18 cellular contexts compared by ENCODE assay signal in the genomic region with DNA sequence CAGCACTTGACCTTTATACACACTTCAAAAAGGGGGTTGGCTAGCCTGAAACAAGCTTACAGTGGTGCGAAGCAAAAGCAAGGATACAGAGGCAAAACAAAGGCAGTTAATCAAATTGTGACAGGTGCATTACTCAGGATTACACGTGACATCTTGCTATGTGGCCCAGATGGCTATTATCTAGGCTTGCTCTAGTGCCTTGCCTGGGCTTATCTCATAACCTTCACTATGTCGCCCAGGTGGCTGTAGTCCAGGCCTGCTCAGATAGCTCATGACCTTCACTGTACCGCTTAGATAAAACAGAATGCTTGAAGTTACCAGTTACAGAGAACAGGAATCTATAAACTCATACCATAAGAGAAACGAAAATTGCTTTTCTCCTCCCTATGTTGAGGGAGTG.
"Had no signal": no experiment of that assay in that cellular context is flagged by ENCODE, and none has a peak within 500 bp of the region (broad histone marks: within the 10 kb centered on the region; RNA-seq: fewer than 3 reads in every experiment).

No MANE protein-coding gene starts in this region.

- H3K27me3 ChIP-seq: esophagus squamous epithelium had no signal

- H3K4me3 ChIP-seq: esophagus squamous epithelium, lung, skin epidermis had no signal

- DNase-seq: activated CD4-positive, alpha-beta T cell treated with anti-CD3 and anti-CD28 coated beads, Interleukin-2, amount 10 ng/mL, durations not matched to agents 7 days and 5 days; activated CD8-positive, alpha-beta T cell treated with anti-CD3 and anti-CD28 coated beads, Interleukin-2, amount 10 ng/mL, durations not matched to agents 7 days and 5 days; activated naive CD4-positive, alpha-beta T cell treated with anti-CD3 and anti-CD28 coated beads for 36 hours; activated naive CD8-positive, alpha-beta T cell treated with anti-CD3 and anti-CD28 coated beads, Interleukin-2, amount 50 U/mL, for 24 hours; activated T-cell treated with anti-CD3 and anti-CD28 coated beads, Interleukin-2, amount 50 U/mL, for 24 hours; aorta; effector memory CD4-positive, alpha-beta T cell; esophagus squamous epithelium; left colon; midbrain; occipital lobe; stimulated activated naive CD8-positive, alpha-beta T cell treated with anti-CD3 and anti-CD28 coated beads, Interleukin-15, Interleukin-2, amounts not matched to agents 100 U/mL and 50 U/mL, for 24 hours; trophoblast cell had no signal

- H3K27ac ChIP-seq: esophagus squamous epithelium, skin epidermis had no signal

- H3K36me3 ChIP-seq: esophagus squamous epithelium had no signal

- FAIRE-seq: endothelial cell of umbilical vein, islet of Langerhans had no signal

- H3K4me1 ChIP-seq: esophagus squamous epithelium had no signal

- ATAC-seq: activated CD4-positive, CD25-positive, alpha-beta regulatory T cell treated with anti-CD3 and anti-CD28 coated beads, Interleukin-2, amount 50 U/mL, for 24 hours; activated CD8-positive, alpha-beta T cell treated with anti-CD3 and anti-CD28 coated beads, Interleukin-2, amount 10 ng/mL, durations not matched to agents 7 days and 5 days; activated naive CD8-positive, alpha-beta T cell treated with anti-CD3 and anti-CD28 coated beads, Interleukin-2, amount 50 U/mL, for 24 hours; left colon; stimulated activated naive CD8-positive, alpha-beta T cell treated with anti-CD3 and anti-CD28 coated beads, Interleukin-15, Interleukin-2, amounts not matched to agents 100 U/mL and 50 U/mL, for 24 hours had no signal

- H3K9me3 ChIP-seq: esophagus squamous epithelium had no signal
